Comparison of ENCODE assay signal across 14 cellular contexts in the genomic region with DNA sequence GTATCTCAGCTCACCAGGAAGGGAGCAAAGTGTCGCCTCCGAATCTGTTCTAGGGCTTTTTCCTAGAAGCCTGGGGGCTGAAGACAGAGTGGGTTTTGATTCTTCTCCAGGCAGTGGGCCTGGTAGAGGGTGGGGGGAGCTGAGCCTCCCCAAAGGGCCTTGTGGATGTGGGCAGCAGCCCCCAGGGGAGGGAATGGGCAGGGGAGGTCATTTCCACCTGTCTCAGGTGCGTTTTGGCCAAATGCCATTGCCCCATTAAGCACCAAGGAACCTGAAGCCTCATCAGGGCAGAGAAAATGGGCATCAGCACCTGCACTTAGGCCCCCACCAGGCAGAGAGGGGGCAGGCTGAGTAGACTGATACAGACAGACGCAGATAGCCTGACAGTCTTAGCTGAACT. TPM values are rescaled to one million over a fixed set of nuclear protein-coding genes. Genes with fewer than 3 reads are reported as not detected.
DNase-seq lines count a peak whose midpoint lies in the region; ATAC-seq and TF ChIP-seq lines count a peak whose summit lies in the region.
"Had no signal": no experiment of that assay in that cellular context is flagged by ENCODE, and none has a peak within 500 bp of the region (broad histone marks: within the 10 kb centered on the region; RNA-seq: fewer than 3 reads in every experiment).

No MANE protein-coding gene starts in this region.

- BruUV-seq in A673 (replicated peaks; lab: Mats Ljungman, UMichigan) (no TSS peak), OCI-LY7 (replicated peaks; lab: Mats Ljungman, UMichigan) (no TSS peak)

- no peak for TF ChIP-seq RAD21 in Ishikawa (IDR thresholded peaks at IDR 0.05; ENCODE audit: low read depth)

- WGBS in hepatocyte (ENCODE audit: low lambda C conversion rate, missing lambda C conversion rate): 75% methylated on average over 4 of the region's 4 CpGs

- H2AFZ ChIP-seq in hepatocyte: no peak overlapping the region
- no peak overlapping the region for H2AFZ ChIP-seq in OCI-LY7 (ENCODE audit: low read length)

- no peaks in the 10 kb centered on the region for H3K27me3 Mint-ChIP-seq in T-cell

- ATAC-seq in sciatic nerve (no peak), T-cell (replicated peaks in 1 of 4) (no peak), HG03521 (IDR thresholded peaks at IDR 0.05; ENCODE audit: unreplicated experiment) (no peak)
- ATAC-seq: A549, HCT116 had no signal

- peaks cover 27% of the 10 kb centered on the region for H3K4me1 ChIP-seq in A673 (ENCODE audit: insufficient read depth, low read length, poor library complexity, severe bottlenecking)
- H3K4me1 ChIP-seq in hepatocyte (ENCODE audit: insufficient read depth): peaks cover 26% of the 10 kb centered on the region
- H3K4me1 ChIP-seq in OCI-LY7 (ENCODE audit: insufficient read depth, low read length, poor library complexity, severe bottlenecking): peaks cover 6% of the 10 kb centered on the region

- POLR2A ChIA-PET in A673 (lab: Charles Lee; ENCODE audit: low non-redundant PET) (interaction anchor here (0.6 kb wide), 2 partner anchors 11 to 1842 kb away, joined by 4 to 10 read pairs; no protein-coding TSS in a partner anchor), OCI-LY7 (lab: Charles Lee) (no interaction called here), T-cell (lab: Charles Lee) (no interaction called here)

- H3K27me3 ChIP-seq in A673 (replicated peaks; ENCODE audit: insufficient read depth, low read depth, low read length, poor library complexity) (no peaks in the 10 kb centered on the region), hepatocyte (no peaks in the 10 kb centered on the region)

- H3K9me2 ChIP-seq in hepatocyte (replicated peaks; ENCODE audit: insufficient read depth): no peaks in the 10 kb centered on the region
- no peaks in the 10 kb centered on the region for H3K9me2 ChIP-seq in OCI-LY7 (ENCODE audit: insufficient read depth, low read length)

- H3K4me3 ChIP-seq in A673 (ENCODE audit: low read depth, low read length, poor library complexity, severe bottlenecking): no peak overlapping the region
- no peak overlapping the region for H3K4me3 ChIP-seq in hepatocyte
- H3K4me3 ChIP-seq in OCI-LY7 (ENCODE audit: low read depth, low read length, poor library complexity, severe bottlenecking): no peak overlapping the region
- H3K4me3 ChIP-seq: A549 had no signal

- CTCF ChIA-PET in A673 (lab: Charles Lee) (interaction anchor here (0.6 kb wide), 1 partner anchor 96 kb away, joined by 7 read pairs; no protein-coding TSS in a partner anchor), OCI-LY7 (lab: Charles Lee; ENCODE audit: unreplicated experiment) (no interaction called here), T-cell (lab: Charles Lee) (no interaction called here)

- H4K20me1 ChIP-seq in hepatocyte (ENCODE audit: insufficient read depth, poor library complexity, severe bottlenecking): no peaks in the 10 kb centered on the region
- no peaks in the 10 kb centered on the region for H4K20me1 ChIP-seq in OCI-LY7 (ENCODE audit: insufficient read depth, low read length)

- no peaks in the 10 kb centered on the region for H3K36me3 ChIP-seq in A673 (ENCODE audit: insufficient read depth, low read length, poor library complexity, severe bottlenecking)
- no peaks in the 10 kb centered on the region for H3K36me3 ChIP-seq in hepatocyte (replicated peaks; ENCODE audit: insufficient read depth, low read depth)
- H3K36me3 ChIP-seq in OCI-LY7 (ENCODE audit: insufficient read depth, low read length): no peaks in the 10 kb centered on the region

- intact Hi-C loops in A673 (cut with micrococcal nuclease; ENCODE audit: unreplicated experiment) (loop anchor here (5.0 to 10.0 kb wide), 4 partner anchors 125 to 1115 kb away; partner anchors contain the start of gene SAMD8), sciatic nerve (cut with DNase I) (loop anchor here (10.0 kb wide), 1 partner anchor 975 kb away; no protein-coding TSS in a partner anchor), OCI-LY7 (cut with micrococcal nuclease; ENCODE audit: unreplicated experiment) (loop anchor here (5.0 to 10.0 kb wide), 2 partner anchors 225 to 997 kb away; no protein-coding TSS in a partner anchor)

- no peak for DNase-seq in A673 (ENCODE audit: low spot score)
- no peak for DNase-seq in hepatocyte (ENCODE audit: low spot score)
- peak; percentile 54 for DNase-seq in sciatic nerve (ENCODE audit: low spot score)
- no peak for DNase-seq in OCI-LY7 (ENCODE audit: low spot score)
- no peak for DNase-seq in stimulated activated CD4-positive, alpha-beta T cell treated with anti-CD3 and anti-CD28 coated beads, Interleukin-2, amount 100 ng/mL, for 24 hours
- no peak for DNase-seq in T-cell
- DNase-seq: Caco-2; CD8-positive, alpha-beta memory T cell; GF-D8 had no signal

- H3K4me2 ChIP-seq in hepatocyte (peak overlapping the region; percentile 11), OCI-LY7 (ENCODE audit: low read length) (no peak overlapping the region)
- H3K4me2 ChIP-seq: A549 had no signal

- no peaks in the 10 kb centered on the region for H3K79me2 ChIP-seq in hepatocyte
- H3K79me2 ChIP-seq in OCI-LY7 (ENCODE audit: insufficient read depth, low read depth, low read length): no peaks in the 10 kb centered on the region

- no peaks in the 10 kb centered on the region for H3K36me3 Mint-ChIP-seq in T-cell
- H3K36me3 Mint-ChIP-seq: CD8-positive, alpha-beta memory T cell had no signal

- H3K9me3 ChIP-seq in A673 (ENCODE audit: low read depth, low read length, poor library complexity, severe bottlenecking): no peaks in the 10 kb centered on the region
- H3K9me3 ChIP-seq in hepatocyte (ENCODE audit: low read depth): no peaks in the 10 kb centered on the region
- H3K9me3 ChIP-seq in OCI-LY7 (ENCODE audit: low read length): no peaks in the 10 kb centered on the region
- H3K9me3 ChIP-seq: A549, Caco-2 had no signal

- TF ChIP-seq EP300 in Ishikawa (IDR thresholded peaks at IDR 0.05; ENCODE audit: borderline replicate concordance): no peak

- no peak overlapping the region for H3K4me3 Mint-ChIP-seq in T-cell

- H3K4me1 Mint-ChIP-seq in T-cell: peaks cover 5 to 11% (median 6%) of the 10 kb centered on the region in 3 donors

- H3K27ac ChIP-seq in A673 (ENCODE audit: low read depth, low read length, poor library complexity, severe bottlenecking) (peak overlapping the region; percentile 77), hepatocyte (no peak overlapping the region), OCI-LY7 (ENCODE audit: low read depth, low read length, poor library complexity, severe bottlenecking) (no peak overlapping the region)
- H3K27ac ChIP-seq: A549, HL-60 had no signal

- no peaks in the 10 kb centered on the region for H3K9me3 Mint-ChIP-seq in T-cell
- H3K9me3 Mint-ChIP-seq: CD8-positive, alpha-beta memory T cell had no signal

- TF ChIP-seq CTCF in A673 (conservative IDR thresholded peaks at IDR 0.05; ENCODE audit: low read depth, low read length): no peak
- TF ChIP-seq CTCF in hepatocyte (IDR thresholded peaks at IDR 0.05; ENCODE audit: poor library complexity): no peak
- no peak for TF ChIP-seq CTCF in OCI-LY7 (conservative IDR thresholded peaks at IDR 0.05; ENCODE audit: low read length)

- no peak overlapping the region for H3K27ac Mint-ChIP-seq in T-cell

TF ChIP-seq in Ishikawa, 13 proteins besides CTCF, POLR2A, EP300 and RAD21:
- TF ChIP-seq REST (IDR thresholded peaks at IDR 0.05; ENCODE audit: low read depth): no peak
- TF ChIP-seq FOXM1 (IDR thresholded peaks at IDR 0.05; ENCODE audit: borderline replicate concordance, low read depth): no peak
- TF ChIP-seq NFIC (IDR thresholded peaks at IDR 0.05): 0 out of 2 replicates have a peak, but pooled peaks have one; percentile 7
- TF ChIP-seq EGR1 (IDR thresholded peaks at IDR 0.05): no peak
- no peak for TF ChIP-seq CEBPB (IDR thresholded peaks at IDR 0.05)
- TF ChIP-seq, protein P1, sequence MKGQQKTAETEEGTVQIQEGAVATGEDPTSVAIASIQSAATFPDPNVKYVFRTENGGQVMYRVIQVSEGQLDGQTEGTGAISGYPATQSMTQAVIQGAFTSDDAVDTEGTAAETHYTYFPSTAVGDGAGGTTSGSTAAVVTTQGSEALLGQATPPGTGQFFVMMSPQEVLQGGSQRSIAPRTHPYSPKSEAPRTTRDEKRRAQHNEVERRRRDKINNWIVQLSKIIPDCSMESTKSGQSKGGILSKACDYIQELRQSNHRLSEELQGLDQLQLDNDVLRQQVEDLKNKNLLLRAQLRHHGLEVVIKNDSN (IDR thresholded peaks at IDR 0.05): no peak
- no peak for TF ChIP-seq ZBTB7A (IDR thresholded peaks at IDR 0.05; ENCODE audit: low read depth)

RNA-seq across cellular contexts. Expression of gene COMTD1, which starts 3.6 kb away (rescaled TPM):
- total RNA-seq in A673 (2021) (3.4 and 3.8 TPM in 2 replicates), hepatocyte (19.2 and 36.7 TPM in 2 replicates), sciatic nerve (13.0 TPM), OCI-LY7 (2022) (37.6 and 47.2 TPM in 2 replicates), T-cell (10 to 100 TPM; 11.2 to 39.0 (median 33.8) TPM)
- polyA plus RNA-seq in hepatocyte: 46.4 and 51.9 TPM in 2 replicates
- total RNA-seq in OCI-LY7 (2014; rRNA removed; shearing (Covaris generic)): 20.7 and 37.7 TPM in 2 replicates

RNA-seq across cellular contexts. Expression of gene VDAC2, which starts 28.8 kb away (rescaled TPM):
- 307 and 328 TPM in 2 replicates for total RNA-seq in A673 (2021)
- 167 and 172 TPM in 2 replicates for total RNA-seq in hepatocyte
- 190 and 192 TPM in 2 replicates for polyA plus RNA-seq in hepatocyte
- total RNA-seq in sciatic nerve: 120 TPM
- total RNA-seq in OCI-LY7 (2014; rRNA removed; shearing (Covaris generic)): 77.8 and 81.4 TPM in 2 replicates
- 148 and 182 TPM in 2 replicates for total RNA-seq in OCI-LY7 (2022)
- 100 to 1,000 TPM in 2 of 5 donors, 10 to 100 TPM in 3; 82.8 to 111 (median 86.8) TPM for total RNA-seq in T-cell
